15 cellular contexts compared by ENCODE assay signal in the genomic region with DNA sequence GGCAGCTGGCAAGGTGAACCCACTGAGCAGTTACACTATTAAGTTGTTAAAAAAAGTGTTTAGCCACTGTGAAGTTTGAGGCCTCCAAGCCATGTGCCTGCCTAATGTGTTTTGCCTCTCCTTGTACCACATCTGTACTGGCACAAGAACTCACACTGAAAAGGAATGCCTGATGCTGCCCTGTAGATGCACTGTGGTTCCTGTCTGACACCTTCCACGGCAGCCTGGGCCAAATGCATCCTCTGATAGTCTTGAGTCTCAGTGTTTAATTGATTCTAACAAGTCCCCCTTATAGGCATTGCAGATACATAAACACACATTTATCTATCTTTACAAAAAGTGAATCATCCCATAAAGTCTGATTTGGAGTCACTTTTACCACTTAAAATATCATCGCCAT.
"Had no signal": no experiment of that assay in that cellular context is flagged by ENCODE, and none has a peak within 500 bp of the region (broad histone marks: within the 10 kb centered on the region; RNA-seq: fewer than 3 reads in every experiment).

No MANE protein-coding gene starts in this region.

- H3K27ac ChIP-seq: cardiac muscle cell, dorsolateral prefrontal cortex, epithelial cell of prostate, thyroid gland had no signal

- H3K36me3 Mint-ChIP-seq: activated naive CD8-positive, alpha-beta T cell had no signal

- H3K27me3 Mint-ChIP-seq: activated naive CD8-positive, alpha-beta T cell had no signal

- H3K9me3 ChIP-seq: thyroid gland had no signal

- H3K36me3 ChIP-seq: cardiac muscle cell, thyroid gland had no signal

- H3K4me3 Mint-ChIP-seq: activated naive CD8-positive, alpha-beta T cell had no signal

- H3K27ac Mint-ChIP-seq: activated naive CD8-positive, alpha-beta T cell had no signal

- DNase-seq: activated CD4-positive, alpha-beta T cell treated with anti-CD3 and anti-CD28 coated beads, Interleukin-2, amount 50 U/mL, for 1 hour; activated gamma-delta T cell; amniotic stem cell; dorsolateral prefrontal cortex; foreskin fibroblast; kidney; retina; stimulated activated CD8-positive, alpha-beta memory T cell treated with anti-CD3 and anti-CD28 coated beads, Interleukin-4, amount 100 ng/mL, for 48 hours; stimulated activated naive CD4-positive, alpha-beta T cell; T-helper 9 cell; thyroid gland had no signal

- FAIRE-seq: kidney had no signal

- H3K27me3 ChIP-seq: cardiac muscle cell, dorsolateral prefrontal cortex, thyroid gland had no signal

- H3K4me3 ChIP-seq: cardiac muscle cell, dorsolateral prefrontal cortex, lung, thyroid gland had no signal
